In the genomic region with DNA sequence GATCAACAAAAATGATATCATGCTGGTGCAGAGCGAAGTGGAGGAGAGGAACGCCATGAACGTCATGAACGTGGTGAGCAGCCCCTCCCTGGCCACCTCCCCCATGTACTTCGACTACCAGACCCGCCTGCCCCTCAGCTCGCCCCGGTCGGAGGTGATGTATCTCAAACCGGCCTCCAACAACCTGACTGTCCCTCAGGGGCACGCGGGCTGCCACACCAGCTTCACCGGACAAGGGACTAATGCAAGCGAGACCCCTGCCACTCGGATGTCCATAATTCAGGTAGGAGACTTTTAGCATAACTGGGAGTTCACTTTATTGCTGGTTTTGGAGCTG, we compare ENCODE assay signal across 11 cellular contexts. TPM values are rescaled to one million over a fixed set of nuclear protein-coding genes. Genes with fewer than 3 reads are reported as not detected.
DNase-seq lines count a peak whose midpoint lies in the region; ATAC-seq and TF ChIP-seq lines count a peak whose summit lies in the region.
"Had no signal": no experiment of that assay in that cellular context is flagged by ENCODE, and none has a peak within 500 bp of the region (broad histone marks: within the 10 kb centered on the region; RNA-seq: fewer than 3 reads in every experiment).

No MANE protein-coding gene starts in this region.

- H3K36me3 Mint-ChIP-seq in chondrocyte (ENCODE audit: low read depth), result peaks cover 2% of the 10 kb centered on the region
- H3K36me3 Mint-ChIP-seq: natural killer cell treated with Interleukin-12 subunit alpha and Interleukin-12 subunit beta and Interleukin-15 and Interleukin-18, amount 100 ng/mL, for 72 hours had no signal

- TF ChIP-seq CTCF in BE2C (IDR thresholded peaks at IDR 0.05; ENCODE audit: low read depth, low read length) (no peak), chondrocyte (IDR thresholded peaks at IDR 0.05) (no peak), prostate gland (IDR thresholded peaks at IDR 0.05) (no peak)

- H3K9me3 Mint-ChIP-seq in chondrocyte (ENCODE audit: low read depth), result no peaks in the 10 kb centered on the region
- H3K9me3 Mint-ChIP-seq: activated B cell treated with CpG ODN at 0.5 μM for 24 hours; natural killer cell treated with Interleukin-12 subunit alpha and Interleukin-12 subunit beta and Interleukin-15 and Interleukin-18, amount 100 ng/mL, for 72 hours had no signal

- 24% methylated on average over 15 of the region's 15 CpGs for WGBS in prostate gland

- peak overlapping the region; percentile 64 for H3K4me3 ChIP-seq in BE2C (ENCODE audit: low read depth, low read length)
- peak overlapping the region; percentile 9 to 13 for H3K4me3 ChIP-seq in prostate gland

- no peak overlapping the region for H3K27ac Mint-ChIP-seq in chondrocyte (ENCODE audit: unreplicated experiment)
- H3K27ac Mint-ChIP-seq: activated B cell treated with CpG ODN at 0.5 μM for 24 hours; natural killer cell treated with Interleukin-12 subunit alpha and Interleukin-12 subunit beta and Interleukin-15 and Interleukin-18, amount 100 ng/mL, for 72 hours had no signal

- H3K36me3 ChIP-seq in BE2C (peaks cover 13% of the 10 kb centered on the region; the same call in 1 of the 2 replicates), prostate gland (no peaks in the 10 kb centered on the region)

- intact Hi-C loops in prostate gland (cut with DNase I), result no loop called here

- H3K4me1 Mint-ChIP-seq in chondrocyte (ENCODE audit: low read depth), result peaks cover 31% of the 10 kb centered on the region

- H3K4me1 ChIP-seq in BE2C, result no peaks in the 10 kb centered on the region; the same call in 1 of the 2 replicates
- H3K4me1 ChIP-seq in prostate gland (replicated peaks), result no peaks in the 10 kb centered on the region

- peaks cover 5% of the 10 kb centered on the region; the same call in 1 of the 2 replicates for H3K9me3 ChIP-seq in BE2C
- no peaks in the 10 kb centered on the region for H3K9me3 ChIP-seq in prostate gland

- DNase-seq in BE2C, result peak; percentile 31
- DNase-seq in chondrocyte (ENCODE audit: low spot score), result peak; percentile 90
- DNase-seq in iPS-NIHi11 (ENCODE audit: low spot score), result peak; percentile 7
- DNase-seq in prostate gland (ENCODE audit: low spot score), result no peak
- DNase-seq in AML-193 (lab: John Stamatoyannopoulos, UW), result no peak
- no peak for DNase-seq in NCI-H748 (lab: John Stamatoyannopoulos, UW; ENCODE audit: unreplicated experiment)
- DNase-seq in NCI-H1105 (lab: John Stamatoyannopoulos, UW), result no peak
- DNase-seq: activated B cell treated with CpG ODN at 0.5 μM for 24 hours had no signal

- H3K27ac ChIP-seq in prostate gland, result no peak overlapping the region
- H3K27ac ChIP-seq: KMS-11 had no signal

- H3K27me3 ChIP-seq in BE2C (no peaks in the 10 kb centered on the region), prostate gland (replicated peaks; ENCODE audit: insufficient read depth) (peaks cover 14% of the 10 kb centered on the region)

- no peak for ATAC-seq in HG02885 (IDR thresholded peaks at IDR 0.05; ENCODE audit: poor library complexity, unreplicated experiment)
- ATAC-seq: natural killer cell treated with Interleukin-12 subunit alpha and Interleukin-12 subunit beta and Interleukin-15 and Interleukin-18, amount 100 ng/mL, for 72 hours had no signal

- no peak for TF ChIP-seq POLR2A in prostate gland (IDR thresholded peaks at IDR 0.05)

- no peak overlapping the region for H3K4me3 Mint-ChIP-seq in chondrocyte (ENCODE audit: unreplicated experiment)
- H3K4me3 Mint-ChIP-seq: activated B cell treated with CpG ODN at 0.5 μM for 24 hours; natural killer cell treated with Interleukin-12 subunit alpha and Interleukin-12 subunit beta and Interleukin-15 and Interleukin-18, amount 100 ng/mL, for 72 hours had no signal

- H3K27me3 Mint-ChIP-seq in chondrocyte (ENCODE audit: low read depth), result peaks cover 34% of the 10 kb centered on the region

RNA-seq across cellular contexts. Expression of a gene that starts 3.3 kb away (rescaled TPM):
- 7.1 TPM for polyA plus RNA-seq in BE2C (2012; ENCODE audit: insufficient read depth, insufficient read length, low read depth)
- total RNA-seq in chondrocyte, result 0.32 to 0.36 TPM (median 0.34 TPM) in 3 replicates
- 10 to 100 TPM in 1 of 2 donors, 1 to 10 TPM in 1; 2.5 to 13.7 TPM for total RNA-seq in prostate gland
- total RNA-seq: activated B cell treated with CpG ODN at 0.5 μM for 24 hours; natural killer cell treated with Interleukin-12 subunit alpha and Interleukin-12 subunit beta and Interleukin-15 and Interleukin-18, amount 100 ng/mL, for 72 hours had no signal

Comparison
In these comparisons a context has a peak if more than half of its experiments do, and no peak if none do; other contexts are left out.
1. DNase-seq: peak in BE2C (single experiment), chondrocyte (single experiment) and iPS-NIHi11 (single experiment); none in prostate gland (single experiment), AML-193 (0 of 2), NCI-H748 (single experiment) and NCI-H1105 (single experiment).